ENCODE assay signal across 1 cellular context in the genomic region with DNA sequence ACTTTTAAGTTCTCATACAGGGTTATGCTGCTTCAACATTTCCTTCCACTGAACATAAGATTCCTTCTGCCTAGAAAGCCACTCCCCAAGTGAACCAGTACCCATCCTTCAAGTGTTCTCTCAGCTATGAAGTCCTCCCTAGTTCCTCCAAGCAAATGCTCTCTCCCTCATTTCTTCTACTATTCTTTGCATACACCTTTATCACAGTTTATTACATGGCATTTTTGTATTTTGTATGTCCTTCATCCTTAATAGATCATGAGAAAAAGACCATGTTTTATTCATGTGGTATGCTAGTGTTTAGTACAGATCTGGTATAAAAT.
TF ChIP-seq lines count a peak whose summit lies in the region.

No MANE protein-coding gene starts in this region.

TF ChIP-seq in H1, 55 proteins besides CTCF, POLR2A, EP300 and RAD21 (continued from another document):
- TF ChIP-seq, protein P1, sequence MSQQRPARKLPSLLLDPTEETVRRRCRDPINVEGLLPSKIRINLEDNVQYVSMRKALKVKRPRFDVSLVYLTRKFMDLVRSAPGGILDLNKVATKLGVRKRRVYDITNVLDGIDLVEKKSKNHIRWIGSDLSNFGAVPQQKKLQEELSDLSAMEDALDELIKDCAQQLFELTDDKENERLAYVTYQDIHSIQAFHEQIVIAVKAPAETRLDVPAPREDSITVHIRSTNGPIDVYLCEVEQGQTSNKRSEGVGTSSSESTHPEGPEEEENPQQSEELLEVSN (IDR thresholded peaks at IDR 0.05) = no peak
- TF ChIP-seq SUZ12 (IDR thresholded peaks at IDR 0.05; ENCODE audit: low read length) (no peak), TAF1 (IDR thresholded peaks at IDR 0.05; ENCODE audit: low read depth, low read length) (no peak)
